ENCODE assay signal across 8 cellular contexts in the genomic region with DNA sequence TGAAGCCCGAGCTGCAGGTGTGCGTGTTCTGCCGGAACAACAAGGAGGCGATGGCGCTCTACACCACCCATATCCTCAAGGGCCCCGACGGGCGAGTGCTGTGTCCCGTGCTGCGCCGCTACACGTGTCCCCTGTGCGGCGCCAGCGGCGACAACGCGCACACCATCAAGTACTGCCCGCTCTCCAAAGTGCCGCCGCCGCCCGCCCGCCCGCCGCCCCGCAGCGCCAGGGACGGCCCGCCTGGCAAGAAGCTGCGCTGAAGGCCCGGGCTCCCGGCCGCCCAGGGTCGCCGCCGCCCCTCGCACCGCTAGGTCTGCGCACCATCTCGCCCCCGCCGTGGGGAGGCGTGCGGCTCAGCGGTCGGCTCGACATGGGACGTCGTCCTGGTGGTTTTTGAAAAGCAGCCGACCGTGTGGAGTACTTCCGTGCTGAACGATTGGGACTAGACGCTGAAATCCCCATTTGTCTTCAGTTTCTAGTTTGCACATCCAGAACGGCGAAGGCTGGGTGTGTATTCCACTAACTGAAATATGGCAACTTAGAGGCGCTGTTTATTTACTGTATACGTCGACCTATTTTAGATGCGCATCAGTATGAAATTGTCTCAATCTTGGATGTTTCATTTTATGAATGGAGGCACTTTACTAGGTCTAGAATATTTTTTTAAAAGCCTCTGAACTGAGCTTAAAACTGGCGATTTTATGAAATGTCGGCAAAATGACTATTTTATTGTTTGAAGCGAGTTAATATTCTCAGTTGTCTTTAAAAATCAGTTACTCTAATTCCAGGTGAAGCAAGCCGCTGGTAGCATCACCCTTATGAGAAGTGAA. TPM values are rescaled to one million over a fixed set of nuclear protein-coding genes. Genes with fewer than 3 reads are reported as not detected.
DNase-seq lines count a peak whose midpoint lies in the region; ATAC-seq lines count a peak whose summit lies in the region.

No MANE protein-coding gene starts in this region.

- H3K4me1 ChIP-seq in ES-I3 (ENCODE audit: insufficient read depth, low read length) (0 out of 2 replicates have a peak, but pooled peaks cover 4% of the 10 kb centered on the region), adipocyte (ENCODE audit: control insufficient read depth, insufficient read depth, low read length) (peaks cover 24% of the 10 kb centered on the region)

- H3K36me3 ChIP-seq in ES-I3 (ENCODE audit: insufficient read depth, low read length) (peaks cover 8% of the 10 kb centered on the region; the same call in 1 of the 2 replicates), SK-N-MC (ENCODE audit: insufficient read depth, low read length) (peaks cover 11% of the 10 kb centered on the region; the same call in 1 of the 2 replicates), adipocyte (ENCODE audit: control insufficient read depth, insufficient read depth, low read length, severe bottlenecking) (peaks cover 38% of the 10 kb centered on the region)

- H3K27ac ChIP-seq in SK-N-MC: no peak overlapping the region

- H3K9me3 ChIP-seq in ES-I3 (ENCODE audit: control insufficient read depth, insufficient read depth, low read length): no peaks in the 10 kb centered on the region
- no peaks in the 10 kb centered on the region for H3K9me3 ChIP-seq in SK-N-MC (ENCODE audit: low read depth, low read length)
- no peaks in the 10 kb centered on the region for H3K9me3 ChIP-seq in adipocyte (ENCODE audit: control insufficient read depth, low read length)

- H3K27me3 ChIP-seq in adipocyte (replicated peaks; ENCODE audit: control insufficient read depth, insufficient read depth, low read length): no peaks in the 10 kb centered on the region

- H3K9ac ChIP-seq in ES-I3 (ENCODE audit: low read depth, low read length) (peak overlapping the region; percentile 72), SK-N-MC (ENCODE audit: insufficient read length) (peak overlapping the region; percentile 15), adipocyte (ENCODE audit: low read length) (peak overlapping the region; percentile 79)

- H3K4me3 ChIP-seq in SK-N-MC (peak overlapping the region; percentile 74), adipocyte (ENCODE audit: low read length) (peak overlapping the region; percentile 84), iPS-11a (ENCODE audit: low read depth, low read length) (peak overlapping the region; percentile 35)

- peak; percentile 65 for ATAC-seq in GM21447 (IDR thresholded peaks at IDR 0.05; ENCODE audit: unreplicated experiment)
- no peak for ATAC-seq in sciatic nerve

- peak in 70 of 76 experiments; percentile 5 to 78 (median 55) for DNase-seq in HUDEP-2 (lab: John Stamatoyannopoulos, UW; ENCODE audit: unreplicated experiment in 76 of 76)
- no peak for DNase-seq in SK-N-MC (ENCODE audit: low read depth, low spot score)
- peak; percentile 57 for DNase-seq in adipocyte (ENCODE audit: low read depth)
- DNase-seq in stimulated activated CD4-positive, alpha-beta T cell treated with anti-CD3 and anti-CD28 coated beads, Interleukin-12 subunit alpha, Interleukin-12 subunit beta, amount 100 ng/mL, for 48 hours (ENCODE audit: low read depth in 2 of 3, low spot score in 1 of 3): peak in 2 of 3 donors; percentile 17 to 32
- no peak for DNase-seq in sciatic nerve (ENCODE audit: low spot score)

- intact Hi-C loops in sciatic nerve (cut with DNase I): no loop called here

RNA-seq across cellular contexts. Expression of a gene that starts 1.1 kb away (rescaled TPM):
- 3.5 TPM for total RNA-seq in sciatic nerve

RNA-seq across cellular contexts. Expression of a gene that starts 50.0 kb away (rescaled TPM):
- 96.5 TPM for total RNA-seq in sciatic nerve

Comparison
In these comparisons a context has a peak if more than half of its experiments do, and no peak if none do; other contexts are left out.
1. H3K9ac ChIP-seq: peak in every context shown above with its lines; median percentile 79 in adipocyte; 72 in ES-I3; 15 in SK-N-MC.
2. DNase-seq: peak in HUDEP-2 (70 of 76), adipocyte (single experiment) and stimulated activated CD4-positive, alpha-beta T cell treated with anti-CD3 and anti-CD28 coated beads, Interleukin-12 subunit alpha, Interleukin-12 subunit beta, amount 100 ng/mL, for 48 hours (2 of 3); none in SK-N-MC (single experiment) and sciatic nerve (single experiment).
3. Peak in every context shown above with its lines, with median percentiles within 50 percentile points of each other: H3K4me3 ChIP-seq.